ENCODE assay signal across 11 cellular contexts in the genomic region with DNA sequence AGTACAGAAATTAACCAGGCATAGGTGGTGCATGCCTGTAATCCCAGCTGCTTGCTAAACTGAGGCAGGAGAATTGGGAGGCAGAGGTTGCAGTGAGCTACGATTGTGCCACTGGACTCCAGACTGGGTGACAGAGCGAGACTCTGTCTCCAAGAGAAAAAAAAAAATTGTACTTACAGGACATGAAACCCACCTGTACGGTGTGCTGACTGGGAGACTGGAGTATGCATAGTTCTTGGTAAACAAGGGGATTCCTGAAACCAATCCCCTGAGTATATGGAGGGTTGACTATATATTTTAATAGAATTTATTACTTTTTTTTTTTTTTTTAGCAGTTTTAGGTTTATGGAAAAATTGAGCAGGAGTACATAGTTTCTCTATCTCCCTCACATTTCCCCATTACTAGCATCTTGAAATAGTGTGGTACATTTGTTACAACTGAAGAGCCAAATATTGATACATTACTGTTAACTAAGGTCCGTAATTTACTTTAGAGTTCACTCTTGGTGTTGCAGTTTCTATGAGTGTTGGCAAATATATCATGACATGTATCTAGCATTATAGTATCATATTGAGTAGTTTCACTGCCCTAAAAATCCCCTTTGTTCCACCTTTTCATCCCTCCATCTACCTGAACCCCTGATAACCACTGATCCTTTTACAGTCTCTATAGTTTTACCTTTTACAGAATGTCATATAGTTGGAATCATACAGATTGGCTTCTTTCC.
"Had no signal": no experiment of that assay in that cellular context is flagged by ENCODE, and none has a peak within 500 bp of the region (broad histone marks: within the 10 kb centered on the region; RNA-seq: fewer than 3 reads in every experiment).

No MANE protein-coding gene starts in this region.

- H3K27me3 Mint-ChIP-seq: T-cell had no signal

- H3K27me3 ChIP-seq: gastroesophageal sphincter, neural progenitor cell, transverse colon had no signal

- H3K27ac Mint-ChIP-seq: neural progenitor cell, T-cell had no signal

- DNase-seq: activated CD4-positive, alpha-beta T cell treated with anti-CD3 and anti-CD28 coated beads for 4 hours; anterior cingulate cortex; cerebellar nuclear complex; dermis blood vessel endothelial cell; stimulated activated CD4-positive, alpha-beta T cell treated with anti-CD3 and anti-CD28 coated beads, Interleukin-4, amount 100 ng/mL, for 4 hours; substantia nigra; T-cell; transverse colon had no signal

- H3K4me3 Mint-ChIP-seq: neural progenitor cell, T-cell had no signal

- H3K9me3 ChIP-seq: gastroesophageal sphincter, transverse colon had no signal

- H3K36me3 ChIP-seq: gastroesophageal sphincter, neural progenitor cell, transverse colon had no signal

- H3K9me3 Mint-ChIP-seq: T-cell had no signal

- H3K4me3 ChIP-seq: gastroesophageal sphincter, neural progenitor cell, transverse colon had no signal

- ATAC-seq: gastroesophageal sphincter, T-cell had no signal

- H3K27ac ChIP-seq: gastroesophageal sphincter, neural progenitor cell, transverse colon, VCaP had no signal
